Comparison of ENCODE assay signal across 18 cellular contexts in genomic region chr6:149781715-149782114, GRCh38. TPM values are rescaled to one million over a fixed set of nuclear protein-coding genes. Genes with fewer than 3 reads are reported as not detected.
DNase-seq lines count a peak whose midpoint lies in the region; ATAC-seq and TF ChIP-seq lines count a peak whose summit lies in the region.
"Had no signal": no experiment of that assay in that cellular context is flagged by ENCODE, and none has a peak within 500 bp of the region (broad histone marks: within the 10 kb centered on the region; RNA-seq: fewer than 3 reads in every experiment).

No MANE protein-coding gene starts in this region.

- no peaks in the 10 kb centered on the region for H3K27me3 Mint-ChIP-seq in activated T-cell treated with anti-CD3 and anti-CD28 coated beads, Interleukin-2, amount 50 U/mL, for 72 hours (ENCODE audit: low read depth)

- no peaks in the 10 kb centered on the region for H3K9me3 ChIP-seq in left lung

- H3K4me1 Mint-ChIP-seq in activated T-cell treated with anti-CD3 and anti-CD28 coated beads, Interleukin-2, amount 50 U/mL, for 72 hours (ENCODE audit: low read depth) = no peaks in the 10 kb centered on the region

- H3K4me3 Mint-ChIP-seq in activated T-cell treated with anti-CD3 and anti-CD28 coated beads, Interleukin-2, amount 50 U/mL, for 72 hours = no peak overlapping the region
- H3K4me3 Mint-ChIP-seq: CD8-positive, alpha-beta T cell; HFFc6 had no signal

- no peak overlapping the region for H3K4me3 ChIP-seq in left lung
- H3K4me3 ChIP-seq: BLaER1 had no signal

- peaks cover 0 to 46% of the 10 kb centered on the region in 2 donors for H3K36me3 ChIP-seq in left lung

- no peak for ATAC-seq in activated T-cell treated with anti-CD3 and anti-CD28 coated beads, Interleukin-2, amount 50 U/mL, for 72 hours (replicated peaks in 1 of 2)
- peak; percentile 67 for ATAC-seq in left lung
- ATAC-seq: CD8-positive, alpha-beta T cell; HCT116 had no signal

- no peaks in the 10 kb centered on the region for H3K4me1 ChIP-seq in left lung
- H3K4me1 ChIP-seq: BLaER1 had no signal

- peak overlapping the region; percentile 5 for H3K27ac Mint-ChIP-seq in activated T-cell treated with anti-CD3 and anti-CD28 coated beads, Interleukin-2, amount 50 U/mL, for 72 hours
- H3K27ac Mint-ChIP-seq: CD8-positive, alpha-beta T cell; HFFc6 had no signal

- no peaks in the 10 kb centered on the region for H3K9me3 Mint-ChIP-seq in activated T-cell treated with anti-CD3 and anti-CD28 coated beads, Interleukin-2, amount 50 U/mL, for 72 hours
- H3K9me3 Mint-ChIP-seq: CD8-positive, alpha-beta T cell; HFFc6 had no signal

- no peak for DNase-seq in activated T-cell treated with anti-CD3 and anti-CD28 coated beads, Interleukin-2, amount 50 U/mL, for 72 hours
- no peak for DNase-seq in activated T-cell treated with anti-CD3 and anti-CD28 coated beads, Interleukin-2, amount 50 U/mL, for 48 hours
- DNase-seq in amniotic epithelial cell (ENCODE audit: low read depth) = peak; percentile 20
- no peak for DNase-seq in left lung
- DNase-seq in cortex of kidney (lab: John Stamatoyannopoulos, UW) = no peak
- DNase-seq in germinal center (ENCODE audit: low spot score) = no peak
- no peak for DNase-seq in effector CD4-positive, alpha-beta T cell
- DNase-seq: 8988T; Calu3; CD8-positive, alpha-beta T cell; DMS79 treated with DMSO at 0.1 percent for 48 hours; GF-D8; GOT3; H7; HFFc6 had no signal

- no peak overlapping the region for H3K27ac ChIP-seq in left lung
- H3K27ac ChIP-seq: BLaER1, HL-60 had no signal

- H3K36me3 Mint-ChIP-seq in activated T-cell treated with anti-CD3 and anti-CD28 coated beads, Interleukin-2, amount 50 U/mL, for 72 hours (ENCODE audit: insufficient read depth in 2 of 2) = peaks cover 2 to 12% of the 10 kb centered on the region in 2 donors

- intact Hi-C loops in left lung (cut with DNase I) = no loop called here

- no peak for TF ChIP-seq CTCF in left lung (IDR thresholded peaks at IDR 0.05)

- no peaks in the 10 kb centered on the region for H3K27me3 ChIP-seq in left lung
- H3K27me3 ChIP-seq: BLaER1 had no signal

RNA-seq across cellular contexts. Expression of gene PCMT1, which starts 32.2 kb away (rescaled TPM):
- total RNA-seq in activated T-cell treated with anti-CD3 and anti-CD28 coated beads, Interleukin-2, amount 50 U/mL, for 72 hours = 10 to 100 TPM; 83.5 to 86.2 TPM
- total RNA-seq in left lung = 10 to 100 TPM; 61.8 to 83.2 TPM

RNA-seq across cellular contexts. Expression of gene NUP43, which starts 35.4 kb away (rescaled TPM):
- 10 to 100 TPM; 66.6 to 78.7 TPM for total RNA-seq in activated T-cell treated with anti-CD3 and anti-CD28 coated beads, Interleukin-2, amount 50 U/mL, for 72 hours
- 10 to 100 TPM; 28.7 to 33.8 TPM for total RNA-seq in left lung
